ENCODE assay signal across 11 cellular contexts in the genomic region with DNA sequence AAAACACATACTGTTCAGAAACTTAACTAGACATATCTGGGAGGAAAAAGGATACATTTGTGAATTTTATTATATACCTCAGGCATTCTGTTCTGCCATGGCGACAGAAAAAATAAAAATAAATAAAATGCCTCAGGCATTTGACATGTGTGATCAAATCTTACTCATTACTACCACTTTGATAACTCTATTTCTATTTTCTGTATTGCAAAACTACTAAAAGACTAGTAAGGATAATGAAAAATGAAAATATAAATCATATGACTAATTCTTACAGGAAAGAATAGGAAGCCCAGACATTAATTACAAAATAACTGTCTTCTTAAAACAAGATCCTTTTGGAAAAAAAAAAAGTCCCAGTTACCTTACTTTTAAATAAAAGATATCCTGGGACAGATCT. TPM values are rescaled to one million over a fixed set of nuclear protein-coding genes. Genes with fewer than 3 reads are reported as not detected.
A peak's percentile ranks its signal among the peaks of the same experiment; 100 is the strongest.
DNase-seq lines count a peak whose midpoint lies in the region; ATAC-seq, FAIRE-seq and TF ChIP-seq lines count a peak whose summit lies in the region.
"Had no signal": no experiment of that assay in that cellular context is flagged by ENCODE, and none has a peak within 500 bp of the region (broad histone marks: within the 10 kb centered on the region; RNA-seq: fewer than 3 reads in every experiment).

No MANE protein-coding gene starts in this region.

- no peak overlapping the region for H4K8ac ChIP-seq in trophoblast cell (ENCODE audit: low read depth, low read length)
- H4K8ac ChIP-seq in neuronal stem cell (ENCODE audit: low read depth, low read length) = no peak overlapping the region

- H3K79me1 ChIP-seq in trophoblast cell (ENCODE audit: low read length) (peaks cover 11% of the 10 kb centered on the region), neuronal stem cell (ENCODE audit: low read depth, low read length) (peaks cover 6% of the 10 kb centered on the region)

- no peak for TF ChIP-seq CTCF in A549 (IDR thresholded peaks at IDR 0.05)
- TF ChIP-seq CTCF in KMS-11 (conservative IDR thresholded peaks at IDR 0.05; ENCODE audit: low read depth, low read length) = no peak
- no peak for TF ChIP-seq CTCF in brain microvascular endothelial cell (IDR thresholded peaks at IDR 0.05; ENCODE audit: low read depth, low read length, missing control alignments)
- TF ChIP-seq CTCF in mesothelial cell of epicardium (IDR thresholded peaks at IDR 0.05; ENCODE audit: unreplicated experiment) = no peak
- TF ChIP-seq CTCF in ovary (IDR thresholded peaks at IDR 0.05) = no peak

- DNase-seq in A549 (ENCODE audit: low read depth in 1 of 2, low spot score in 1 of 2) (no peak), brain microvascular endothelial cell (no peak), mesothelial cell of epicardium (ENCODE audit: low spot score in 2 of 2, unreplicated experiment in 2 of 2) (no peak), trophoblast cell (no peak), ovary (no peak), neuronal stem cell (ENCODE audit: low spot score) (no peak)
- no peak for DNase-seq in activated CD4-positive, CD25-positive, alpha-beta regulatory T cell treated with anti-CD3 and anti-CD28 coated beads, Interleukin-2, amount 50 U/mL, for 72 hours
- DNase-seq: activated CD8-positive, alpha-beta memory T cell treated with anti-CD3 and anti-CD28 coated beads for 24 hours; glutamatergic neuron; NCI-H510A treated with DMSO at 0.1 percent for 48 hours had no signal

- H3K27ac ChIP-seq in A549 (no peak overlapping the region), KMS-11 (no peak overlapping the region), brain microvascular endothelial cell (peak overlapping the region; percentile 67), trophoblast cell (ENCODE audit: low read depth, low read length) (no peak overlapping the region), ovary (no peak overlapping the region), neuronal stem cell (replicated peaks; ENCODE audit: low read length) (no peak overlapping the region)

- peaks cover 93% of the 10 kb centered on the region for H4K20me1 ChIP-seq in KMS-11 (ENCODE audit: insufficient read depth)

- no peak overlapping the region for H3K9ac ChIP-seq in KMS-11
- no peak overlapping the region for H3K9ac ChIP-seq in trophoblast cell (ENCODE audit: low read length)
- H3K9ac ChIP-seq in neuronal stem cell (ENCODE audit: low read depth, low read length, poor library complexity) = no peak overlapping the region

- H3K14ac ChIP-seq in trophoblast cell (ENCODE audit: low read length) = no peak overlapping the region
- H3K14ac ChIP-seq in neuronal stem cell (ENCODE audit: low read length) = no peak overlapping the region

- intact Hi-C loops in ovary (cut with DNase I) = loop anchor here in 1 of 4 donors (10.0 kb wide), 1 partner anchor 111 kb away; no protein-coding TSS in a partner anchor

- H3K36me3 ChIP-seq in KMS-11 (ENCODE audit: insufficient read depth) (no peaks in the 10 kb centered on the region; the same call in 1 of the 2 replicates), brain microvascular endothelial cell (replicated peaks) (no peaks in the 10 kb centered on the region), trophoblast cell (ENCODE audit: control insufficient read depth in 1 of 2, insufficient read depth in 2 of 2, low read length in 2 of 2) (peaks cover 0 to 4% of the 10 kb centered on the region in 2 experiments), ovary (no peaks in the 10 kb centered on the region), neuronal stem cell (replicated peaks in 1 of 2; ENCODE audit: control insufficient read depth in 2 of 2, insufficient read depth in 2 of 2, low read length in 2 of 2) (no peaks in the 10 kb centered on the region)

- FAIRE-seq in A549 (lab: Jason Lieb, UNC) = no peak

- H2BK15ac ChIP-seq in neuronal stem cell (ENCODE audit: low read length) = no peak overlapping the region

- H2BK12ac ChIP-seq in trophoblast cell (ENCODE audit: low read length) = no peak overlapping the region
- H2BK12ac ChIP-seq in neuronal stem cell (ENCODE audit: low read length) = no peak overlapping the region

- H4K91ac ChIP-seq in trophoblast cell (ENCODE audit: low read depth, low read length) (no peak overlapping the region), neuronal stem cell (ENCODE audit: low read depth, low read length, poor library complexity) (no peak overlapping the region)

- H3K18ac ChIP-seq in trophoblast cell (ENCODE audit: low read length) (no peak overlapping the region), neuronal stem cell (ENCODE audit: low read length) (no peak overlapping the region)

- H3K4me2 ChIP-seq in A549 (peak overlapping the region; percentile 86), KMS-11 (peak overlapping the region; percentile 92; the same call in 1 of the 2 replicates), trophoblast cell (ENCODE audit: low read length) (no peak overlapping the region), neuronal stem cell (ENCODE audit: insufficient read depth, low read length, poor library complexity, severe bottlenecking) (no peak overlapping the region)

- H3K9me3 ChIP-seq in A549 (no peaks in the 10 kb centered on the region), trophoblast cell (ENCODE audit: insufficient read depth, low read depth, low read length) (no peaks in the 10 kb centered on the region), ovary (no peaks in the 10 kb centered on the region), neuronal stem cell (replicated peaks in 1 of 2; ENCODE audit: control insufficient read depth in 2 of 2, insufficient read depth in 1 of 2, low read depth in 1 of 2, low read length in 2 of 2) (no peaks in the 10 kb centered on the region)

- no peak overlapping the region for H2BK120ac ChIP-seq in trophoblast cell (ENCODE audit: insufficient read depth, low read length, poor library complexity)
- H2BK120ac ChIP-seq in neuronal stem cell (ENCODE audit: low read depth, low read length) = no peak overlapping the region

- no peak overlapping the region for H3K23ac ChIP-seq in trophoblast cell (ENCODE audit: low read length)
- no peak overlapping the region for H3K23ac ChIP-seq in neuronal stem cell (ENCODE audit: low read depth, low read length, poor library complexity)

- H3K4me1 ChIP-seq in A549 (peaks cover 42% of the 10 kb centered on the region), KMS-11 (ENCODE audit: low read depth, poor library complexity, severe bottlenecking) (peaks cover 72% of the 10 kb centered on the region), trophoblast cell (ENCODE audit: control insufficient read depth in 1 of 2, insufficient read depth in 2 of 2, low read length in 2 of 2) (peaks cover 5% of the 10 kb centered on the region in 2 experiments), ovary (ENCODE audit: insufficient read depth) (peaks cover 7% of the 10 kb centered on the region), neuronal stem cell (ENCODE audit: control insufficient read depth in 2 of 2, insufficient read depth in 1 of 2, low read depth in 1 of 2, low read length in 2 of 2) (peaks cover 0 to 3% of the 10 kb centered on the region in 2 donors)

- no peak overlapping the region for H4K12ac ChIP-seq in trophoblast cell (ENCODE audit: low read depth, low read length)

- TF ChIP-seq EP300 in A549 (IDR thresholded peaks at IDR 0.05) (no peak), ovary (IDR thresholded peaks at IDR 0.05) (no peak)

- H3K4ac ChIP-seq in trophoblast cell (ENCODE audit: low read depth, low read length) (no peak overlapping the region), neuronal stem cell (ENCODE audit: low read length) (no peak overlapping the region)

- peaks cover 10% of the 10 kb centered on the region for H3K9me3 Mint-ChIP-seq in mesothelial cell of epicardium

- in situ Hi-C loops in brain microvascular endothelial cell (cut with HindIII; ENCODE audit: low pct_ligation_motif_present, low sequenced_read_pairs) = no loop called here

- no peak overlapping the region for H3K4me3 ChIP-seq in A549
- H3K4me3 ChIP-seq in KMS-11 (IDR thresholded peaks at IDR 0.05; ENCODE audit: insufficient read depth, low read depth, low read length) = no peak overlapping the region
- H3K4me3 ChIP-seq in brain microvascular endothelial cell (ENCODE audit: low read depth, low read length) = no peak overlapping the region
- H3K4me3 ChIP-seq in trophoblast cell (ENCODE audit: low read depth, low read length) = no peak overlapping the region
- no peak overlapping the region for H3K4me3 ChIP-seq in ovary
- no peak overlapping the region for H3K4me3 ChIP-seq in neuronal stem cell (ENCODE audit: low read length in 2 of 2)

- peaks cover 100% of the 10 kb centered on the region for H3K79me2 ChIP-seq in KMS-11 (ENCODE audit: insufficient read depth, low read depth)
- H3K79me2 ChIP-seq in trophoblast cell (ENCODE audit: control insufficient read depth, insufficient read depth, low read length, poor library complexity) = peaks cover 30% of the 10 kb centered on the region

- no peak for ATAC-seq in A549

- H2AFZ ChIP-seq in KMS-11 (ENCODE audit: low read depth) (no peak overlapping the region), trophoblast cell (ENCODE audit: insufficient read depth, low read length, poor library complexity) (no peak overlapping the region), neuronal stem cell (ENCODE audit: low read length) (no peak overlapping the region)

- POLR2A ChIA-PET in A549 (lab: Yijun Ruan, JAX) = no interaction called here

- H3K27me3 ChIP-seq in KMS-11 (ENCODE audit: insufficient read depth, low read depth) (no peaks in the 10 kb centered on the region), brain microvascular endothelial cell (replicated peaks) (no peaks in the 10 kb centered on the region), trophoblast cell (ENCODE audit: insufficient read depth, low read length) (no peaks in the 10 kb centered on the region), ovary (no peaks in the 10 kb centered on the region), neuronal stem cell (ENCODE audit: control insufficient read depth in 3 of 3, insufficient read depth in 3 of 3, low read depth in 1 of 3, low read length in 3 of 3) (no peaks in the 10 kb centered on the region)

- peak overlapping the region; percentile 70 for H3K27ac Mint-ChIP-seq in mesothelial cell of epicardium

- CTCF ChIA-PET in A549 (lab: Yijun Ruan, JAX) = interaction anchor here (1.0 kb wide), 1 partner anchor 209 kb away, joined by 4 read pairs; a partner anchor contains a TSS

- TF ChIP-seq POLR2A in A549 (IDR thresholded peaks at IDR 0.05; ENCODE audit: low read length) (no peak), ovary (IDR thresholded peaks at IDR 0.05) (no peak)

- H3K27me3 Mint-ChIP-seq in mesothelial cell of epicardium (ENCODE audit: low read depth) = no peaks in the 10 kb centered on the region

- H3K4me3 Mint-ChIP-seq in mesothelial cell of epicardium = no peak overlapping the region

- 75% methylated on average over 1 of the region's 1 CpG for WGBS in A549 (ENCODE audit: missing lambda C conversion rate)
- whole genome bisulfite sequencing in trophoblast cell (ENCODE audit: extremely low coverage, insufficient coverage, insufficient read length) = no CpG with 5 or more reads among the region's 1 CpG
- WGBS in ovary, 3 donors = 33 to 45% (median 36%) methylated on average over 1 of the region's 1 CpG
- no CpG with 5 or more reads among the region's 1 CpG for WGBS in neuronal stem cell (ENCODE audit: extremely low coverage in 2 of 2, insufficient read length in 2 of 2, insufficient replicate concordance in 1 of 2), 2 donors

- peaks cover 43% of the 10 kb centered on the region for H3K4me1 Mint-ChIP-seq in mesothelial cell of epicardium

- H2BK5ac ChIP-seq in trophoblast cell (ENCODE audit: low read depth, low read length, poor library complexity) (no peak overlapping the region), neuronal stem cell (ENCODE audit: low read length) (no peak overlapping the region)

- H2AK5ac ChIP-seq in trophoblast cell (ENCODE audit: low read length) (no peak overlapping the region), neuronal stem cell (ENCODE audit: low read depth, low read length) (no peak overlapping the region)

- TF ChIP-seq RAD21 in A549 (conservative IDR thresholded peaks at IDR 0.05 in 1 of 2, IDR thresholded peaks at IDR 0.05 in 1 of 2) = no peak

- H3K36me3 Mint-ChIP-seq in mesothelial cell of epicardium = peaks cover 3% of the 10 kb centered on the region

RNA-seq across cellular contexts. Expression of a gene that starts 5.3 kb away (rescaled TPM):
- polyA plus RNA-seq in A549 (2011; rRNA removed) (195 and 212 TPM in 2 replicates), A549 (2017; fragmentation: RNase III; extraction: RNeasy Plus Mini Kit Qiagen cat#74134 plus additional on column Dnase treatment) (113 to 118 TPM (median 114 TPM) in 3 replicates), ovary (100 to 1,000 TPM; 103 to 250 TPM)
- polyA plus RNA-seq in A549 (2012; cell fraction: cytosol; rRNA removed) = 47.7 and 59.2 TPM in 2 replicates
- 36.6 and 46.8 TPM in 2 replicates for polyA plus RNA-seq in A549 (2012; cell fraction: nucleus; rRNA removed)
- polyA minus RNA-seq in A549 (2011; rRNA and poly(A)+ RNA removed) = 234 and 248 TPM in 2 replicates
- total RNA-seq in mesothelial cell of epicardium (149 to 154 TPM (median 150 TPM) in 3 replicates), ovary (100 to 1,000 TPM; 176 to 274 (median 206) TPM)
- 195 and 196 TPM in 2 replicates for polyA plus RNA-seq in trophoblast cell (2013)
- polyA plus RNA-seq in neuronal stem cell (2013, experiment 1 of 2) = 73.0 TPM
- polyA plus RNA-seq in neuronal stem cell (2013, experiment 2 of 2) = 70.7 TPM

Comparison
In these comparisons a context has a peak if more than half of its experiments do, and no peak if none do; other contexts are left out.
1. H3K4me2 ChIP-seq: peak in A549 (single experiment) and KMS-11 (single experiment); none in trophoblast cell (single experiment) and neuronal stem cell (single experiment).